14 cellular contexts compared by ENCODE assay signal in genomic region chr20:63494420-63495166, GRCh38. TPM values are rescaled to one million over a fixed set of nuclear protein-coding genes. Genes with fewer than 3 reads are reported as not detected.
DNase-seq lines count a peak whose midpoint lies in the region; ATAC-seq and TF ChIP-seq lines count a peak whose summit lies in the region.
"Had no signal": no experiment of that assay in that cellular context is flagged by ENCODE, and none has a peak within 500 bp of the region (broad histone marks: within the 10 kb centered on the region; RNA-seq: fewer than 3 reads in every experiment).

No MANE protein-coding gene starts in this region.

- no peaks in the 10 kb centered on the region for H3K9me3 ChIP-seq in heart right ventricle
- H3K9me3 ChIP-seq in gastrocnemius medialis: no peaks in the 10 kb centered on the region

- peaks cover 8 to 35% (median 25%) of the 10 kb centered on the region in 9 donors for H3K4me1 ChIP-seq in heart right ventricle
- H3K4me1 ChIP-seq in gastrocnemius medialis: peaks cover 15 to 38% of the 10 kb centered on the region in 2 donors

- peaks cover 0 to 49% (median 0%) of the 10 kb centered on the region in 9 donors for H3K36me3 ChIP-seq in heart right ventricle
- peaks cover 0 to 61% of the 10 kb centered on the region in 2 donors for H3K36me3 ChIP-seq in gastrocnemius medialis

- no peak overlapping the region for H3K4me3 ChIP-seq in heart right ventricle
- H3K4me3 ChIP-seq in gastrocnemius medialis: no peak overlapping the region
- H3K4me3 ChIP-seq: BLaER1 treated with 17β-estradiol and CSF1 and Interleukin-3, amounts not matched to agents 10 nM and 100 nM had no signal

- no peak for TF ChIP-seq POLR2A in gastrocnemius medialis (IDR thresholded peaks at IDR 0.05)

- in situ Hi-C loops in gastrocnemius medialis (cut with MboI; ENCODE audit: low sequenced_read_pairs in 4 of 4): no loop called here

- H3K27me3 ChIP-seq in heart right ventricle (peaks cover 0 to 47% (median 37%) of the 10 kb centered on the region in 7 donors), gastrocnemius medialis (no peaks in the 10 kb centered on the region)

- ATAC-seq in Right ventricle myocardium inferior: no peak
- no peak for ATAC-seq in heart right ventricle
- no peak for ATAC-seq in gastrocnemius medialis

- TF ChIP-seq CTCF in heart right ventricle (IDR thresholded peaks at IDR 0.05) (no peak), gastrocnemius medialis (IDR thresholded peaks at IDR 0.05 in 4 of 5, conservative IDR thresholded peaks at IDR 0.05 in 1 of 5) (no peak)

- DNase-seq in Right ventricle myocardium inferior (ENCODE audit: missing footprints) (peak; percentile 67), heart right ventricle (no peak), iPS-NIHi11 (ENCODE audit: low spot score) (peak; percentile 4), gastrocnemius medialis (peak in 1 of 2 donors; percentile 29), MV-4-11 (lab: John Stamatoyannopoulos, UW) (no peak), putamen (ENCODE audit: low spot score) (no peak)
- DNase-seq: 8988T, NCI-H1436 treated with DMSO at 0.1 percent for 48 hours, NCI-H2081, NCI-H526 had no signal

- peak overlapping the region in 1 of 10 donors; percentile 22 for H3K27ac ChIP-seq in heart right ventricle
- H3K27ac ChIP-seq in gastrocnemius medialis: peak overlapping the region; percentile 31 to 100 (median 69)
- H3K27ac ChIP-seq: BLaER1 treated with 17β-estradiol and CSF1 and Interleukin-3, amounts not matched to agents 10 nM and 100 nM had no signal

- WGBS in heart right ventricle, 2 donors: 79 to 80% methylated on average over 51 of the region's 51 CpGs

- intact Hi-C loops in Right ventricle myocardium inferior (cut with DNase I) (no loop called here), heart right ventricle (cut with DNase I) (loop anchor here in 1 of 10 donors (5.0 kb wide), 1 partner anchor 1117 kb away; no protein-coding TSS in a partner anchor), gastrocnemius medialis (cut with DNase I; ENCODE audit: low total_unique reads) (no loop called here)

RNA-seq across cellular contexts. Expression of gene EEF1A2, which starts 4.3 kb away (rescaled TPM):
- total RNA-seq in Right ventricle myocardium inferior: 1,274 TPM
- 1,000 to 10,000 TPM; 1,074 to 1,437 (median 1,307) TPM for total RNA-seq in heart right ventricle
- 1,000 to 10,000 TPM in 1 of 2 donors, 100 to 1,000 TPM in 1; 881 to 1,465 TPM for polyA plus RNA-seq in heart right ventricle
- 1,000 to 10,000 TPM; 1,736 to 2,603 (median 2,395) TPM for total RNA-seq in gastrocnemius medialis

RNA-seq across cellular contexts. Expression of gene KCNQ2, which starts 22.1 kb away (rescaled TPM):
- total RNA-seq in Right ventricle myocardium inferior (1.8 TPM), heart right ventricle (1 to 10 TPM in 3 of 10 donors, under 1 TPM in 1, not detected in 6; 0.26 to 3.8 (median 1.9) TPM), gastrocnemius medialis (not detected)
- polyA plus RNA-seq in heart right ventricle: under 1 TPM in 1 of 2 donors, not detected in 1; 0.03 TPM
- total RNA-seq: OCI-LY7 had no signal

RNA-seq across cellular contexts. Expression of gene PPDPF, which starts 26.0 kb away (rescaled TPM):
- 261 TPM for total RNA-seq in Right ventricle myocardium inferior
- total RNA-seq in heart right ventricle: 100 to 1,000 TPM; 186 to 433 (median 269) TPM
- 100 to 1,000 TPM; 261 to 324 TPM for polyA plus RNA-seq in heart right ventricle
- 100 to 1,000 TPM in 1 of 4 donors, 10 to 100 TPM in 3; 50.2 to 207 (median 76.1) TPM for total RNA-seq in gastrocnemius medialis

RNA-seq across cellular contexts. Expression of gene PTK6, which starts 42.6 kb away (rescaled TPM):
- total RNA-seq in Right ventricle myocardium inferior (0.11 TPM), heart right ventricle (under 1 TPM in 2 of 10 donors, not detected in 8; 0.06 to 0.28 TPM), gastrocnemius medialis (under 1 TPM in 1 of 4 donors, not detected in 3; 0.36 TPM)
- polyA plus RNA-seq in heart right ventricle: under 1 TPM in 1 of 2 donors, not detected in 1; 0.03 TPM
- total RNA-seq: HT1080 had no signal

RNA-seq across cellular contexts. Expression of gene SRMS, which starts 53.0 kb away (rescaled TPM):
- total RNA-seq in Right ventricle myocardium inferior: not detected
- not detected for total RNA-seq in heart right ventricle
- not detected for polyA plus RNA-seq in heart right ventricle
- total RNA-seq in gastrocnemius medialis: not detected
- total RNA-seq: HT1080, RPMI7951 had no signal

Comparison
In these comparisons a context has a peak if more than half of its experiments do, and no peak if none do; other contexts are left out.
1. DNase-seq: peak in Right ventricle myocardium inferior (single experiment) and iPS-NIHi11 (single experiment); none in heart right ventricle (0 of 2), MV-4-11 (single experiment) and putamen (single experiment).